ENCODE assay signal across 20 cellular contexts in the genomic region with DNA sequence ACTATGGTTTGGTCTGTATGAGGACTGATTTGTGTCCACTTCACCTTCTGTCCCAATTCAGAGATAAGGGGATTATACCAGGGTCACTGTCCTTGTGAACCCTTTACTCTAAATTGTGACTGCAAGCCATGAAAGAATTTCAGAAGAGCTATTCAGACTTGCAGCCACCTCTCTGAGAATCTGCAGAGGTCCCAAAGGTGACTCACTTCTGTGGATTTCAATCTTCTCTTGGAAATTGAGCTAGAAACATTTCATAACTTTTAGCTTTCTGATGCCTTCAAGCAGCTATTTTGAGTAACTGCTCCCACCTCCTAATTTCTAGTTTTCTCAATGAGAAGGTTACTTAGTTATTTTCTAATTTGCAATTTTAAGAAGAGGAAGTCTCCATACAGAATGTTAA.
DNase-seq lines count a peak whose midpoint lies in the region; ATAC-seq, FAIRE-seq and TF ChIP-seq lines count a peak whose summit lies in the region.
"Had no signal": no experiment of that assay in that cellular context is flagged by ENCODE, and none has a peak within 500 bp of the region (broad histone marks: within the 10 kb centered on the region; RNA-seq: fewer than 3 reads in every experiment).

No MANE protein-coding gene starts in this region.

- POLR2A ChIA-PET in A549 (lab: Yijun Ruan, JAX) = no interaction called here

- DNase-seq in A549 (ENCODE audit: low read depth in 1 of 2, low spot score in 1 of 2) = peak in 1 of 2 experiments; percentile 21
- DNase-seq in HFFc6 = peak; percentile 13
- peak; percentile 49 for DNase-seq in astrocyte of the hippocampus (ENCODE audit: low read depth, low spot score)
- peak; percentile 73 for DNase-seq in fibroblast of villous mesenchyme (ENCODE audit: low read depth)
- DNase-seq in GM13976 (ENCODE audit: low spot score) = no peak
- DNase-seq in NCI-H2107 (lab: John Stamatoyannopoulos, UW) = no peak
- no peak for DNase-seq in OCI-M1 (lab: John Stamatoyannopoulos, UW)
- DNase-seq in kidney glomerular epithelial cell (lab: John Stamatoyannopoulos, UW) = no peak
- DNase-seq: activated naive CD8-positive, alpha-beta T cell treated with anti-CD3 and anti-CD28 coated beads, Interleukin-2, amount 10 ng/mL, durations not matched to agents 7 days and 5 days; CD4-positive, alpha-beta T cell; DMS79 treated with DMSO at 0.1 percent for 48 hours; heart left ventricle; NCI-H1436; NCI-H82; SW 1271 had no signal

- H3K27ac Mint-ChIP-seq in HFFc6 = no peak overlapping the region
- H3K27ac Mint-ChIP-seq: activated naive CD8-positive, alpha-beta T cell treated with anti-CD3 and anti-CD28 coated beads, Interleukin-2, amount 10 ng/mL, durations not matched to agents 7 days and 5 days; CD4-positive, alpha-beta T cell; stimulated activated naive CD8-positive, alpha-beta T cell treated with anti-CD3 and anti-CD28 coated beads, Interleukin-15, Interleukin-2, amounts not matched to agents 100 ng/mL and 50 ng/mL, for 24 hours had no signal

- H3K4me3 ChIP-seq in A549 = no peak overlapping the region
- no peak overlapping the region for H3K4me3 ChIP-seq in fibroblast of villous mesenchyme (ENCODE audit: low read depth, low read length)
- H3K4me3 ChIP-seq: heart left ventricle had no signal

- no peak overlapping the region for H3K4me3 Mint-ChIP-seq in HFFc6
- H3K4me3 Mint-ChIP-seq: activated naive CD8-positive, alpha-beta T cell treated with anti-CD3 and anti-CD28 coated beads, Interleukin-2, amount 10 ng/mL, durations not matched to agents 7 days and 5 days; CD4-positive, alpha-beta T cell; neural crest cell; stimulated activated naive CD8-positive, alpha-beta T cell treated with anti-CD3 and anti-CD28 coated beads, Interleukin-15, Interleukin-2, amounts not matched to agents 100 ng/mL and 50 ng/mL, for 24 hours had no signal

- no peak for TF ChIP-seq POLR2A in A549 (IDR thresholded peaks at IDR 0.05; ENCODE audit: low read length)

- H3K27me3 Mint-ChIP-seq in HFFc6 (ENCODE audit: insufficient read depth) = peaks cover 3% of the 10 kb centered on the region; the same call in 1 of the 2 replicates
- H3K27me3 Mint-ChIP-seq: activated naive CD8-positive, alpha-beta T cell treated with anti-CD3 and anti-CD28 coated beads, Interleukin-2, amount 10 ng/mL, durations not matched to agents 7 days and 5 days; CD4-positive, alpha-beta T cell; stimulated activated naive CD8-positive, alpha-beta T cell treated with anti-CD3 and anti-CD28 coated beads, Interleukin-15, Interleukin-2, amounts not matched to agents 100 ng/mL and 50 ng/mL, for 24 hours had no signal

- CTCF ChIA-PET in A549 (lab: Yijun Ruan, JAX) = interaction anchor here (0.6 kb wide), 1 partner anchor 750 kb away, joined by 3 read pairs; no protein-coding TSS in a partner anchor

- peak; percentile 59 to 69; a peak in 5 of 6 replicates for ATAC-seq in A549
- ATAC-seq: heart left ventricle had no signal

- in situ Hi-C loops in GM13976 (cut with MboI; ENCODE audit: low sequenced_read_pairs, unreplicated experiment) = no loop called here

- no peak for TF ChIP-seq EP300 in A549 (IDR thresholded peaks at IDR 0.05)

- H3K4me1 ChIP-seq in A549 = peaks cover 27% of the 10 kb centered on the region; the same call in 2 of the 3 replicates
- H3K4me1 ChIP-seq: heart left ventricle had no signal

- H3K27ac ChIP-seq in A549 = peak overlapping the region; percentile 18 to 53; a peak in 4 of 6 replicates
- H3K27ac ChIP-seq: heart left ventricle had no signal

- TF ChIP-seq CTCF in A549 (IDR thresholded peaks at IDR 0.05) = no peak
- TF ChIP-seq CTCF in HFFc6 (IDR thresholded peaks at IDR 0.05) = no peak
- no peak for TF ChIP-seq CTCF in fibroblast of villous mesenchyme (IDR thresholded peaks at IDR 0.05; ENCODE audit: insufficient read depth, low read depth, low read length)
- TF ChIP-seq CTCF in GM13976 (IDR thresholded peaks at IDR 0.05; ENCODE audit: borderline replicate concordance, control extremely low read depth, extremely low read depth, insufficient read depth, missing control alignments) = no peak

- H3K36me3 Mint-ChIP-seq in HFFc6 (ENCODE audit: low read depth) = no peaks in the 10 kb centered on the region
- H3K36me3 Mint-ChIP-seq: activated naive CD8-positive, alpha-beta T cell treated with anti-CD3 and anti-CD28 coated beads, Interleukin-2, amount 10 ng/mL, durations not matched to agents 7 days and 5 days had no signal

- FAIRE-seq in A549 (lab: Jason Lieb, UNC) = no peak
- FAIRE-seq: colon, GM19239, keratinocyte had no signal

- H3K4me1 Mint-ChIP-seq in HFFc6 (ENCODE audit: low read depth) = peaks cover 13% of the 10 kb centered on the region; the same call in 1 of the 2 replicates
- H3K4me1 Mint-ChIP-seq: activated naive CD8-positive, alpha-beta T cell treated with anti-CD3 and anti-CD28 coated beads, Interleukin-2, amount 10 ng/mL, durations not matched to agents 7 days and 5 days; neural crest cell had no signal

- H3K9me3 ChIP-seq in A549 = no peaks in the 10 kb centered on the region
- H3K9me3 ChIP-seq: heart left ventricle had no signal

- no peak for TF ChIP-seq RAD21 in A549 (conservative IDR thresholded peaks at IDR 0.05 in 1 of 2, IDR thresholded peaks at IDR 0.05 in 1 of 2)

- H3K9me3 Mint-ChIP-seq in HFFc6 = peaks cover 3% of the 10 kb centered on the region; the same call in 1 of the 2 replicates
- H3K9me3 Mint-ChIP-seq: activated naive CD8-positive, alpha-beta T cell treated with anti-CD3 and anti-CD28 coated beads, Interleukin-2, amount 10 ng/mL, durations not matched to agents 7 days and 5 days; CD4-positive, alpha-beta T cell; stimulated activated naive CD8-positive, alpha-beta T cell treated with anti-CD3 and anti-CD28 coated beads, Interleukin-15, Interleukin-2, amounts not matched to agents 100 ng/mL and 50 ng/mL, for 24 hours had no signal

- H3K4me2 ChIP-seq in A549 = peak overlapping the region; percentile 55

TF ChIP-seq in A549, 52 proteins besides CTCF, POLR2A, EP300 and RAD21:
- TF ChIP-seq HOXA7 (CRISPR knock-in tag; IDR thresholded peaks at IDR 0.05) (no peak), CEBPB (IDR thresholded peaks at IDR 0.05) (peak; percentile 56 to 71), FOSL2 (IDR thresholded peaks at IDR 0.05) (peak; percentile 49; the same call in 1 of the 2 replicates), FOSL2 (CRISPR knock-in tag; IDR thresholded peaks at IDR 0.05) (peak; percentile 50)
TF ChIP-seq in A549: peak in this region for 2.

Comparison
In these comparisons a context has a peak if more than half of its experiments do, and no peak if none do; other contexts are left out.
1. DNase-seq: peak in HFFc6 (single experiment), astrocyte of the hippocampus (single experiment) and fibroblast of villous mesenchyme (single experiment); none in GM13976 (single experiment), NCI-H2107 (single experiment), OCI-M1 (single experiment) and kidney glomerular epithelial cell (single experiment).